ENCODE assay signal across 8 cellular contexts in genomic region chr18:62714671-62715438, GRCh38.
DNase-seq lines count a peak whose midpoint lies in the region; ATAC-seq and FAIRE-seq lines count a peak whose summit lies in the region.

No MANE protein-coding gene starts in this region.

- FAIRE-seq in islet of Langerhans (lab: Jason Lieb, UNC): peak; percentile 92

- ATAC-seq in GM19043 (IDR thresholded peaks at IDR 0.05; ENCODE audit: low read depth, unreplicated experiment) (peak; percentile 65), HG03354 (IDR thresholded peaks at IDR 0.05; ENCODE audit: poor library complexity, severe bottlenecking, unreplicated experiment) (peak; percentile 69)

- DNase-seq in AML-193 (lab: John Stamatoyannopoulos, UW) (peak; percentile 98), NCI-H446 (lab: John Stamatoyannopoulos, UW) (peak; percentile 97 to 99), cerebellar nuclear complex (lab: John Stamatoyannopoulos, UW) (peak; percentile 99)
- DNase-seq in activated CD4-positive, CD25-positive, alpha-beta regulatory T cell treated with anti-CD3 and anti-CD28 coated beads, Interleukin-2, amount 50 U/mL, for 72 hours: peak; percentile 81
- peak; percentile 91 to 93 for DNase-seq in stimulated activated CD4-positive, alpha-beta T cell treated with anti-CD3 and anti-CD28 coated beads, Interleukin-12 subunit alpha, Interleukin-12 subunit beta, amount 100 ng/mL, for 24 hours (ENCODE audit: low read depth in 2 of 2)

Comparison
In these comparisons a context has a peak if more than half of its experiments do, and no peak if none do; other contexts are left out.
1. Peak in every context shown above with its lines: DNase-seq and ATAC-seq.